ENCODE assay signal across 9 cellular contexts in the genomic region with DNA sequence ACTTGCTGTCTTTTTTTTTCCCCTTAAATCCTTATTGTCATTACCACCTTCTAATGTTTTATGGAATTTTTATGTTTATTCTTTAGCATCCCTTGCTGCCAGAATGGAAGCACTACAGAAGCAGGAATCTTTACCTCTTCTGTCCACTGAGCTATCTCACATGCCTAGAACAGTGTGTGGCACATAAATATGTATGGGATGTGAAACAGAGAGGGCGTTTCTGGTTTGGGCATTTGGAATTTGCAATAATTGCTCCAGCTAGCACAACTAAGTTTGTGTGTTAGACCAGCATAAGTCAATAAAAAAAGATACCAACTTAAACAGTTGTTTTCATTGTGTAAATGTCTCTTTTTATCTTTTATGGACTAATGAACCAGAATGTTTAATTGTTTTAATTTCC.
"Had no signal": no experiment of that assay in that cellular context is flagged by ENCODE, and none has a peak within 500 bp of the region (broad histone marks: within the 10 kb centered on the region; RNA-seq: fewer than 3 reads in every experiment).

No MANE protein-coding gene starts in this region.

- H3K36me3 ChIP-seq: HAP-1 had no signal

- H3K9ac ChIP-seq: GM23248 had no signal

- H3K9me3 ChIP-seq: HAP-1 had no signal

- H2AFZ ChIP-seq: GM23248 had no signal

- H3K4me1 ChIP-seq: HAP-1 had no signal

- H3K4me3 ChIP-seq: GM23248, HAP-1, K562 had no signal

- DNase-seq: GM23248, GOT3, H7, HFFc6, IMR-90, KG1 had no signal

- H3K27ac ChIP-seq: GM23248 had no signal

- ATAC-seq: HCT116, K562 had no signal
